1 cellular context compared by ENCODE assay signal in genomic region chr5:66149950-66150349, GRCh38.
TF ChIP-seq lines count a peak whose summit lies in the region.

No MANE protein-coding gene starts in this region.

TF ChIP-seq in GM12878, 131 proteins besides CTCF, POLR2A, EP300 and RAD21:
- TF ChIP-seq E2F8 (IDR thresholded peaks at IDR 0.05; ENCODE audit: low read depth, partially characterized antibody) (no peak), MLLT1 (IDR thresholded peaks at IDR 0.05) (0 out of 2 replicates have a peak, but pooled peaks have one; percentile 29)
